In the genomic region with DNA sequence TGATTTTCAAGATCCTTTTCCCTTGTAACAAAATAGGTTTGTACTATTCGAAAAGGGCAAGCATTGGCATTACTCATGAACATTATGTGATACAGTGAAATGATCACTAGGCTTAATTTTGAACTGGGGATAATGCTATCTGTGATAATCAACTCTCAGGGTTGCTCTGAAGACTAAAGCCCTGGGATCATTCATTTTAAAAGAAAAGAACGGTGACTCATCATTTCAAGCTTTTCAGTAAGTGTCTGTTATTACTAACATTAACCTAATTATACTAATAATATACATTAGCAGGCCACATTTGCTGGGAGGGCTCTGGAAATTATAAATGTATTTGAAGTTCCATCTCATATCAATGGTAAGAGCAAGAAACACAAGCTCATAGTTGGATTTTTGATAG, we compare ENCODE assay signal across 25 cellular contexts.
"Had no signal": no experiment of that assay in that cellular context is flagged by ENCODE, and none has a peak within 500 bp of the region (broad histone marks: within the 10 kb centered on the region; RNA-seq: fewer than 3 reads in every experiment).

No MANE protein-coding gene starts in this region.

- DNase-seq: activated CD4-positive, alpha-beta T cell treated with anti-CD3 and anti-CD28 coated beads, Interleukin-2, amount 10 ng/mL, durations not matched to agents 24 days and 14 days; activated CD4-positive, alpha-beta T cell treated with anti-CD3 and anti-CD28 coated beads, Interleukin-2, amount 50 U/mL, for 4 hours; activated CD8-positive, alpha-beta T cell treated with anti-CD3 and anti-CD28 coated beads for 36 hours; activated gamma-delta T cell; activated naive CD4-positive, alpha-beta T cell treated with Interleukin-2 at 50 U/mL for 16 hours; activated naive CD8-positive, alpha-beta T cell treated with anti-CD3 and anti-CD28 coated beads, Interleukin-2, amount 10 ng/mL, durations not matched to agents 7 days and 5 days; activated T-cell treated with anti-CD3 and anti-CD28 coated beads, Interleukin-2, amount 50 U/mL, for 1 hour; amygdala; central memory CD4-positive, alpha-beta T cell; Kasumi-1; KG1; MG63; MV-4-11; NCI-H1092; NCI-H1436 treated with DMSO at 0.1 percent for 48 hours; NCI-H1694 treated with DMSO at 0.1 percent for 48 hours; NCI-H2029; NCI-H345; NCI-H524 treated with DMSO at 0.1 percent for 48 hours; PC-3; Peyer's patch; RPMI8226; SIG-M5 had no signal

- FAIRE-seq: TTC549 had no signal

- H3K4me1 ChIP-seq: ascending aorta, Peyer's patch had no signal

- H3K4me3 ChIP-seq: ascending aorta, MG63, Peyer's patch had no signal

- H3K27me3 ChIP-seq: ascending aorta, MG63, Peyer's patch had no signal

- H3K9me3 ChIP-seq: MG63 had no signal

- H3K36me3 ChIP-seq: ascending aorta, MG63, Peyer's patch had no signal

- ATAC-seq: activated CD8-positive, alpha-beta T cell treated with anti-CD3 and anti-CD28 coated beads for 36 hours; PC-3 had no signal

- H3K27ac ChIP-seq: ascending aorta, Peyer's patch had no signal
